Comparison of ENCODE assay signal across 29 cellular contexts in the genomic region with DNA sequence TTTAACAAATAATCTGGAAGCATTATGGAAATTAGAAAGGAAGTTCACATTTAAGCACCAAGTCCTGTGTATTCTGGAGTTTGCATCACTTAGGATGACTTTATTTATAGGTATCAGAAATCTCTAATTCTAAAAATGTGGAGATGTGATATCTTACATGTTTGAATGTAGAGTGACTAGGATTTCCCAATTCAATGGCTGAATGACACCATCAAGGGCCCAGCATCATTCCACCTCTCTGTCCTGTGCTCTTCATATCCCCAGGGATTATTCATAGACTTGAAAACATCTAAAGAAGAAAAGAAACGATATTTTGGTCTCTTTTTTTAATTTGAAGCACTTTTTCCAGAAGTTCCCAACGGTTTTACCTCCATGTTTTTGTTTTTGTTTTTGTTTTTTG.
"Had no signal": no experiment of that assay in that cellular context is flagged by ENCODE, and none has a peak within 500 bp of the region (broad histone marks: within the 10 kb centered on the region; RNA-seq: fewer than 3 reads in every experiment).

No MANE protein-coding gene starts in this region.

- H3K4me2 ChIP-seq: hepatocyte had no signal

- H3K9me3 ChIP-seq: colonic mucosa had no signal

- H3K4me1 ChIP-seq: colonic mucosa, esophagus muscularis mucosa, esophagus squamous epithelium, foreskin keratinocyte, gastrocnemius medialis, gastroesophageal sphincter had no signal

- FAIRE-seq: endometrium, endothelial cell of umbilical vein, frontal cortex had no signal

- H3K27ac Mint-ChIP-seq: dendritic cell treated with granulocyte-macrophage colony-stimulating factor and Interleukin-4, amounts not matched to agents 40 ng/mL and 50 ng/mL, for 4 days; effector memory CD8-positive, alpha-beta T cell; endodermal cell had no signal

- H3K79me2 ChIP-seq: hepatocyte had no signal

- H3K36me3 ChIP-seq: colonic mucosa, esophagus muscularis mucosa, esophagus squamous epithelium, gastrocnemius medialis, gastroesophageal sphincter, heart left ventricle, heart right ventricle had no signal

- H3K27ac ChIP-seq: colonic mucosa, coronary artery, dorsolateral prefrontal cortex, epithelial cell of prostate, esophagus muscularis mucosa, esophagus squamous epithelium, foreskin keratinocyte, gastrocnemius medialis, gastroesophageal sphincter, heart left ventricle, heart right ventricle, hepatocyte had no signal

- ATAC-seq: effector memory CD8-positive, alpha-beta T cell; esophagus mucosa; foreskin keratinocyte; gastrocnemius medialis; gastroesophageal sphincter; heart left ventricle; heart right ventricle had no signal

- H2AFZ ChIP-seq: hepatocyte had no signal

- H3K27me3 ChIP-seq: colonic mucosa, dorsolateral prefrontal cortex, esophagus muscularis mucosa, esophagus squamous epithelium, foreskin keratinocyte, gastrocnemius medialis, gastroesophageal sphincter, heart left ventricle, heart right ventricle, hepatocyte had no signal

- DNase-seq: colonic mucosa; cortex of kidney; dermis blood vessel endothelial cell; dorsolateral prefrontal cortex; effector CD4-positive, alpha-beta T cell; effector CD8-positive, alpha-beta T cell; effector memory CD4-positive, alpha-beta T cell; effector memory CD8-positive, alpha-beta T cell; endodermal cell; erythroblast; esophagus squamous epithelium; foreskin fibroblast; foreskin keratinocyte; foreskin melanocyte; gastrocnemius medialis; glutamatergic neuron; head of caudate nucleus; heart left ventricle; heart right ventricle had no signal

- H3K4me3 Mint-ChIP-seq: dendritic cell treated with granulocyte-macrophage colony-stimulating factor and Interleukin-4, amounts not matched to agents 40 ng/mL and 50 ng/mL, for 4 days; effector memory CD8-positive, alpha-beta T cell; endodermal cell had no signal

- H3K4me3 ChIP-seq: colonic mucosa, coronary artery, dorsolateral prefrontal cortex, esophagus muscularis mucosa, esophagus squamous epithelium, gastrocnemius medialis, gastroesophageal sphincter, heart left ventricle, heart right ventricle, hepatocyte had no signal
